ENCODE assay signal across 2 cellular contexts in the genomic region with DNA sequence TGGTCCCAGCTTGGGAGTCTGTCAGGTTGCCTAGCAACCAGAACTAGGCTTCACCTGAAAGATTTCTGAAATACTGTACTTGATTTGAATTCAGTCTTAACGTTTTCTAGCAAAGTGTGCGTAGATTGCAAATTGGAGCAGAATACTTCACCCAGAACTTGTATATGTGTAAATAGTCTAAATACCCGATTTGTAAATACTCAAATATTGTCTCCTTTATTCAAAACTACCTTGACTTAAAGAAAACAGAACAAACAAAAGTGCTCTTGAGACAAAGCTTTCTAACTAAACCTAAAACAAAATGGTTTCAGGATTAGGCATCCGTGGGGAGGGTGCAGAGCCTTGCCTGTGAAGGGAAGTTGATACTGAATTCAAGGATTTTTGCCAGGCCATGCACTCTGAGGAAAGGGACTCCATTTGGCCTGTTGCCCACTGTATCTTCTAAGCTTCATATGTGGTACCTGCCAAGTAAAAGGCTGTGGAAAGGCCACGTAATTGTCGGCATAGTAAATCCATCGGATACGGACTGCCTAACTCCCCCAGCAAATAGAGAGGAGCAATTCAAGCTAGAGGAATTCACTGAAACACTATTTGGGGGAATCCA.
TF ChIP-seq lines count a peak whose summit lies in the region.

No MANE protein-coding gene starts in this region.

TF ChIP-seq in A549, 52 proteins besides CTCF, POLR2A, EP300 and RAD21 (continued from another document):
- TF ChIP-seq, protein P1, sequence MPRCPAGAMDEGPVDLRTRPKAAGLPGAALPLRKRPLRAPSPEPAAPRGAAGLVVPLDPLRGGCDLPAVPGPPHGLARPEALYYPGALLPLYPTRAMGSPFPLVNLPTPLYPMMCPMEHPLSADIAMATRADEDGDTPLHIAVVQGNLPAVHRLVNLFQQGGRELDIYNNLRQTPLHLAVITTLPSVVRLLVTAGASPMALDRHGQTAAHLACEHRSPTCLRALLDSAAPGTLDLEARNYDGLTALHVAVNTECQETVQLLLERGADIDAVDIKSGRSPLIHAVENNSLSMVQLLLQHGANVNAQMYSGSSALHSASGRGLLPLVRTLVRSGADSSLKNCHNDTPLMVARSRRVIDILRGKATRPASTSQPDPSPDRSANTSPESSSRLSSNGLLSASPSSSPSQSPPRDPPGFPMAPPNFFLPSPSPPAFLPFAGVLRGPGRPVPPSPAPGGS (IDR thresholded peaks at IDR 0.05), result no peak
- TF ChIP-seq SMC3 (IDR thresholded peaks at IDR 0.05) (no peak), GATA3 (IDR thresholded peaks at IDR 0.05; ENCODE audit: borderline replicate concordance) (no peak)
- TF ChIP-seq, protein P2, sequence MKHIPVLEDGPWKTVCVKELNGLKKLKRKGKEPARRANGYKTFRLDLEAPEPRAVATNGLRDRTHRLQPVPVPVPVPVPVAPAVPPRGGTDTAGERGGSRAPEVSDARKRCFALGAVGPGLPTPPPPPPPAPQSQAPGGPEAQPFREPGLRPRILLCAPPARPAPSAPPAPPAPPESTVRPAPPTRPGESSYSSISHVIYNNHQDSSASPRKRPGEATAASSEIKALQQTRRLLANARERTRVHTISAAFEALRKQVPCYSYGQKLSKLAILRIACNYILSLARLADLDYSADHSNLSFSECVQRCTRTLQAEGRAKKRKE (CRISPR knock-in tag; IDR thresholded peaks at IDR 0.05; ENCODE audit: low read depth), result no peak

TF ChIP-seq in GM23338, 12 proteins besides CTCF, POLR2A, EP300 and RAD21 (continued from another document):
- TF ChIP-seq, protein P3, sequence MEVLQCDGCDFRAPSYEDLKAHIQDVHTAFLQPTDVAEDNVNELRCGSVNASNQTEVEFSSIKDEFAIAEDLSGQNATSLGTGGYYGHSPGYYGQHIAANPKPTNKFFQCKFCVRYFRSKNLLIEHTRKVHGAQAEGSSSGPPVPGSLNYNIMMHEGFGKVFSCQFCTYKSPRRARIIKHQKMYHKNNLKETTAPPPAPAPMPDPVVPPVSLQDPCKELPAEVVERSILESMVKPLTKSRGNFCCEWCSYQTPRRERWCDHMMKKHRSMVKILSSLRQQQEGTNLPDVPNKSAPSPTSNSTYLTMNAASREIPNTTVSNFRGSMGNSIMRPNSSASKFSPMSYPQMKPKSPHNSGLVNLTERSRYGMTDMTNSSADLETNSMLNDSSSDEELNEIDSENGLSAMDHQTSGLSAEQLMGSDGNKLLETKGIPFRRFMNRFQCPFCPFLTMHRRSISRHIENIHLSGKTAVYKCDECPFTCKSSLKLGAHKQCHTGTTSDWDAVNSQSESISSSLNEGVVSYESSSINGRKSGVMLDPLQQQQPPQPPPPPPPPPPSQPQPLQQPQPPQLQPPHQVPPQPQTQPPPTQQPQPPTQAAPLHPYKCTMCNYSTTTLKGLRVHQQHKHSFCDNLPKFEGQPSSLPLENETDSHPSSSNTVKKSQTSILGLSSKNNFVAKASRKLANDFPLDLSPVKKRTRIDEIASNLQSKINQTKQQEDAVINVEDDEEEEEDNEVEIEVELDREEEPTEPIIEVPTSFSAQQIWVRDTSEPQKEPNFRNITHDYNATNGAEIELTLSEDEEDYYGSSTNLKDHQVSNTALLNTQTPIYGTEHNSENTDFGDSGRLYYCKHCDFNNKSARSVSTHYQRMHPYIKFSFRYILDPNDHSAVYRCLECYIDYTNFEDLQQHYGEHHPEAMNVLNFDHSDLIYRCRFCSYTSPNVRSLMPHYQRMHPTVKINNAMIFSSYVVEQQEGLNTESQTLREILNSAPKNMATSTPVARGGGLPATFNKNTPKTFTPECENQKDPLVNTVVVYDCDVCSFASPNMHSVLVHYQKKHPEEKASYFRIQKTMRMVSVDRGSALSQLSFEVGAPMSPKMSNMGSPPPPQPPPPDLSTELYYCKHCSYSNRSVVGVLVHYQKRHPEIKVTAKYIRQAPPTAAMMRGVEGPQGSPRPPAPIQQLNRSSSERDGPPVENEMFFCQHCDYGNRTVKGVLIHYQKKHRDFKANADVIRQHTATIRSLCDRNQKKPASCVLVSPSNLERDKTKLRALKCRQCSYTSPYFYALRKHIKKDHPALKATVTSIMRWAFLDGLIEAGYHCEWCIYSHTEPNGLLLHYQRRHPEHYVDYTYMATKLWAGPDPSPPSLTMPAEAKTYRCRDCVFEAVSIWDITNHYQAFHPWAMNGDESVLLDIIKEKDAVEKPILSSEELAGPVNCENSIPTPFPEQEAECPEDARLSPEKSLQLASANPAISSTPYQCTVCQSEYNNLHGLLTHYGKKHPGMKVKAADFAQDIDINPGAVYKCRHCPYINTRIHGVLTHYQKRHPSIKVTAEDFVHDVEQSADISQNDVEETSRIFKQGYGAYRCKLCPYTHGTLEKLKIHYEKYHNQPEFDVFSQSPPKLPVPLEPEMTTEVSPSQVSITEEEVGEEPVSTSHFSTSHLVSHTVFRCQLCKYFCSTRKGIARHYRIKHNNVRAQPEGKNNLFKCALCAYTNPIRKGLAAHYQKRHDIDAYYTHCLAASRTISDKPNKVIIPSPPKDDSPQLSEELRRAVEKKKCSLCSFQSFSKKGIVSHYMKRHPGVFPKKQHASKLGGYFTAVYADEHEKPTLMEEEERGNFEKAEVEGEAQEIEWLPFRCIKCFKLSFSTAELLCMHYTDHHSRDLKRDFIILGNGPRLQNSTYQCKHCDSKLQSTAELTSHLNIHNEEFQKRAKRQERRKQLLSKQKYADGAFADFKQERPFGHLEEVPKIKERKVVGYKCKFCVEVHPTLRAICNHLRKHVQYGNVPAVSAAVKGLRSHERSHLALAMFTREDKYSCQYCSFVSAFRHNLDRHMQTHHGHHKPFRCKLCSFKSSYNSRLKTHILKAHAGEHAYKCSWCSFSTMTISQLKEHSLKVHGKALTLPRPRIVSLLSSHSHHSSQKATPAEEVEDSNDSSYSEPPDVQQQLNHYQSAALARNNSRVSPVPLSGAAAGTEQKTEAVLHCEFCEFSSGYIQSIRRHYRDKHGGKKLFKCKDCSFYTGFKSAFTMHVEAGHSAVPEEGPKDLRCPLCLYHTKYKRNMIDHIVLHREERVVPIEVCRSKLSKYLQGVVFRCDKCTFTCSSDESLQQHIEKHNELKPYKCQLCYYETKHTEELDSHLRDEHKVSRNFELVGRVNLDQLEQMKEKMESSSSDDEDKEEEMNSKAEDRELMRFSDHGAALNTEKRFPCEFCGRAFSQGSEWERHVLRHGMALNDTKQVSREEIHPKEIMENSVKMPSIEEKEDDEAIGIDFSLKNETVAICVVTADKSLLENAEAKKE (CRISPR knock-in tag; IDR thresholded peaks at IDR 0.05), result no peak
- TF ChIP-seq ZNF331 (CRISPR knock-in tag; IDR thresholded peaks at IDR 0.05; ENCODE audit: low read depth), result no peak
- TF ChIP-seq, protein P4, sequence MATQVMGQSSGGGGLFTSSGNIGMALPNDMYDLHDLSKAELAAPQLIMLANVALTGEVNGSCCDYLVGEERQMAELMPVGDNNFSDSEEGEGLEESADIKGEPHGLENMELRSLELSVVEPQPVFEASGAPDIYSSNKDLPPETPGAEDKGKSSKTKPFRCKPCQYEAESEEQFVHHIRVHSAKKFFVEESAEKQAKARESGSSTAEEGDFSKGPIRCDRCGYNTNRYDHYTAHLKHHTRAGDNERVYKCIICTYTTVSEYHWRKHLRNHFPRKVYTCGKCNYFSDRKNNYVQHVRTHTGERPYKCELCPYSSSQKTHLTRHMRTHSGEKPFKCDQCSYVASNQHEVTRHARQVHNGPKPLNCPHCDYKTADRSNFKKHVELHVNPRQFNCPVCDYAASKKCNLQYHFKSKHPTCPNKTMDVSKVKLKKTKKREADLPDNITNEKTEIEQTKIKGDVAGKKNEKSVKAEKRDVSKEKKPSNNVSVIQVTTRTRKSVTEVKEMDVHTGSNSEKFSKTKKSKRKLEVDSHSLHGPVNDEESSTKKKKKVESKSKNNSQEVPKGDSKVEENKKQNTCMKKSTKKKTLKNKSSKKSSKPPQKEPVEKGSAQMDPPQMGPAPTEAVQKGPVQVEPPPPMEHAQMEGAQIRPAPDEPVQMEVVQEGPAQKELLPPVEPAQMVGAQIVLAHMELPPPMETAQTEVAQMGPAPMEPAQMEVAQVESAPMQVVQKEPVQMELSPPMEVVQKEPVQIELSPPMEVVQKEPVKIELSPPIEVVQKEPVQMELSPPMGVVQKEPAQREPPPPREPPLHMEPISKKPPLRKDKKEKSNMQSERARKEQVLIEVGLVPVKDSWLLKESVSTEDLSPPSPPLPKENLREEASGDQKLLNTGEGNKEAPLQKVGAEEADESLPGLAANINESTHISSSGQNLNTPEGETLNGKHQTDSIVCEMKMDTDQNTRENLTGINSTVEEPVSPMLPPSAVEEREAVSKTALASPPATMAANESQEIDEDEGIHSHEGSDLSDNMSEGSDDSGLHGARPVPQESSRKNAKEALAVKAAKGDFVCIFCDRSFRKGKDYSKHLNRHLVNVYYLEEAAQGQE (IDR thresholded peaks at IDR 0.05; ENCODE audit: unreplicated experiment), result no peak
- no peak for TF ChIP-seq POLR2AphosphoS5 (IDR thresholded peaks at IDR 0.05; ENCODE audit: low read depth)
- no peak for TF ChIP-seq ZNF114 (CRISPR knock-in tag; IDR thresholded peaks at IDR 0.05)
- TF ChIP-seq, protein P5, sequence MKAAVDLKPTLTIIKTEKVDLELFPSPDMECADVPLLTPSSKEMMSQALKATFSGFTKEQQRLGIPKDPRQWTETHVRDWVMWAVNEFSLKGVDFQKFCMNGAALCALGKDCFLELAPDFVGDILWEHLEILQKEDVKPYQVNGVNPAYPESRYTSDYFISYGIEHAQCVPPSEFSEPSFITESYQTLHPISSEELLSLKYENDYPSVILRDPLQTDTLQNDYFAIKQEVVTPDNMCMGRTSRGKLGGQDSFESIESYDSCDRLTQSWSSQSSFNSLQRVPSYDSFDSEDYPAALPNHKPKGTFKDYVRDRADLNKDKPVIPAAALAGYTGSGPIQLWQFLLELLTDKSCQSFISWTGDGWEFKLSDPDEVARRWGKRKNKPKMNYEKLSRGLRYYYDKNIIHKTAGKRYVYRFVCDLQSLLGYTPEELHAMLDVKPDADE (IDR thresholded peaks at IDR 0.05), result no peak
- TF ChIP-seq EZH2 (IDR thresholded peaks at IDR 0.05; ENCODE audit: low read depth, unreplicated experiment), result no peak
- TF ChIP-seq CREB1 (CRISPR knock-in tag; IDR thresholded peaks at IDR 0.05; ENCODE audit: low read depth), result no peak
- TF ChIP-seq JUNB (IDR thresholded peaks at IDR 0.05; ENCODE audit: unreplicated experiment), result no peak
